Comparison of ENCODE assay signal across 10 cellular contexts in genomic region chr3:143658116-143658515, GRCh38.
"Had no signal": no experiment of that assay in that cellular context is flagged by ENCODE, and none has a peak within 500 bp of the region (broad histone marks: within the 10 kb centered on the region; RNA-seq: fewer than 3 reads in every experiment).

No MANE protein-coding gene starts in this region.

- H3K27me3 Mint-ChIP-seq: IgD-negative memory B cell had no signal

- H3K4me3 ChIP-seq: GM23248, HAP-1 had no signal

- H3K9me3 ChIP-seq: HAP-1 had no signal

- H3K4me1 ChIP-seq: HAP-1 had no signal

- H3K4me3 Mint-ChIP-seq: HFFc6, IgD-negative memory B cell had no signal

- H3K4me1 Mint-ChIP-seq: IgD-negative memory B cell had no signal

- H3K9ac ChIP-seq: GM23248 had no signal

- DNase-seq: GOT3, H7, HFFc6, KBM-7 had no signal

- H3K27ac Mint-ChIP-seq: HFFc6 had no signal

- FAIRE-seq: HepG2 had no signal

- H3K36me3 ChIP-seq: HAP-1 had no signal

- ATAC-seq: HCT116, HepG2 had no signal

- H3K27ac ChIP-seq: GM23248, HL-60 had no signal
